ENCODE assay signal across 1 cellular context in the genomic region with DNA sequence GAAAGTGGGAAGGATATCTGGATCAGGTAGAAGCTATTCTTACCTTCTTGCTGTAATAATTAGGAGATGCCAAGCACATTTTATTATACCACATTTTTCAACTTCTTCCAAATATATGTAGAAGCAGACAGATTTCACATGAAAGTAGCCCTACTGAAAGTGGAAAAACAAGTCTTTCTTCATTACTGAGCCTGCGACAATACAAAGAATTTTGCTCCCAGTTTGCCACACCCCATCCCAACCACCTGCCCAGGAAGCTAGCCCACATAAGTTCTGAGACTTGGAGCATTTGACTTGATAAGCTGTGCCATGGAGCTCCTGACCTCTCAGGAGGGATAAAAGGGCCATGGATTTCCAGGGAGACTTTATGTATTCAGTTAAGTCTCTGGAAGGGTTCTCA.
A peak's percentile ranks its signal among the peaks of the same experiment; 100 is the strongest.
TF ChIP-seq lines count a peak whose summit lies in the region.

No MANE protein-coding gene starts in this region.

TF ChIP-seq in H1, 55 proteins besides CTCF, POLR2A, EP300 and RAD21:
- TF ChIP-seq, protein P1, sequence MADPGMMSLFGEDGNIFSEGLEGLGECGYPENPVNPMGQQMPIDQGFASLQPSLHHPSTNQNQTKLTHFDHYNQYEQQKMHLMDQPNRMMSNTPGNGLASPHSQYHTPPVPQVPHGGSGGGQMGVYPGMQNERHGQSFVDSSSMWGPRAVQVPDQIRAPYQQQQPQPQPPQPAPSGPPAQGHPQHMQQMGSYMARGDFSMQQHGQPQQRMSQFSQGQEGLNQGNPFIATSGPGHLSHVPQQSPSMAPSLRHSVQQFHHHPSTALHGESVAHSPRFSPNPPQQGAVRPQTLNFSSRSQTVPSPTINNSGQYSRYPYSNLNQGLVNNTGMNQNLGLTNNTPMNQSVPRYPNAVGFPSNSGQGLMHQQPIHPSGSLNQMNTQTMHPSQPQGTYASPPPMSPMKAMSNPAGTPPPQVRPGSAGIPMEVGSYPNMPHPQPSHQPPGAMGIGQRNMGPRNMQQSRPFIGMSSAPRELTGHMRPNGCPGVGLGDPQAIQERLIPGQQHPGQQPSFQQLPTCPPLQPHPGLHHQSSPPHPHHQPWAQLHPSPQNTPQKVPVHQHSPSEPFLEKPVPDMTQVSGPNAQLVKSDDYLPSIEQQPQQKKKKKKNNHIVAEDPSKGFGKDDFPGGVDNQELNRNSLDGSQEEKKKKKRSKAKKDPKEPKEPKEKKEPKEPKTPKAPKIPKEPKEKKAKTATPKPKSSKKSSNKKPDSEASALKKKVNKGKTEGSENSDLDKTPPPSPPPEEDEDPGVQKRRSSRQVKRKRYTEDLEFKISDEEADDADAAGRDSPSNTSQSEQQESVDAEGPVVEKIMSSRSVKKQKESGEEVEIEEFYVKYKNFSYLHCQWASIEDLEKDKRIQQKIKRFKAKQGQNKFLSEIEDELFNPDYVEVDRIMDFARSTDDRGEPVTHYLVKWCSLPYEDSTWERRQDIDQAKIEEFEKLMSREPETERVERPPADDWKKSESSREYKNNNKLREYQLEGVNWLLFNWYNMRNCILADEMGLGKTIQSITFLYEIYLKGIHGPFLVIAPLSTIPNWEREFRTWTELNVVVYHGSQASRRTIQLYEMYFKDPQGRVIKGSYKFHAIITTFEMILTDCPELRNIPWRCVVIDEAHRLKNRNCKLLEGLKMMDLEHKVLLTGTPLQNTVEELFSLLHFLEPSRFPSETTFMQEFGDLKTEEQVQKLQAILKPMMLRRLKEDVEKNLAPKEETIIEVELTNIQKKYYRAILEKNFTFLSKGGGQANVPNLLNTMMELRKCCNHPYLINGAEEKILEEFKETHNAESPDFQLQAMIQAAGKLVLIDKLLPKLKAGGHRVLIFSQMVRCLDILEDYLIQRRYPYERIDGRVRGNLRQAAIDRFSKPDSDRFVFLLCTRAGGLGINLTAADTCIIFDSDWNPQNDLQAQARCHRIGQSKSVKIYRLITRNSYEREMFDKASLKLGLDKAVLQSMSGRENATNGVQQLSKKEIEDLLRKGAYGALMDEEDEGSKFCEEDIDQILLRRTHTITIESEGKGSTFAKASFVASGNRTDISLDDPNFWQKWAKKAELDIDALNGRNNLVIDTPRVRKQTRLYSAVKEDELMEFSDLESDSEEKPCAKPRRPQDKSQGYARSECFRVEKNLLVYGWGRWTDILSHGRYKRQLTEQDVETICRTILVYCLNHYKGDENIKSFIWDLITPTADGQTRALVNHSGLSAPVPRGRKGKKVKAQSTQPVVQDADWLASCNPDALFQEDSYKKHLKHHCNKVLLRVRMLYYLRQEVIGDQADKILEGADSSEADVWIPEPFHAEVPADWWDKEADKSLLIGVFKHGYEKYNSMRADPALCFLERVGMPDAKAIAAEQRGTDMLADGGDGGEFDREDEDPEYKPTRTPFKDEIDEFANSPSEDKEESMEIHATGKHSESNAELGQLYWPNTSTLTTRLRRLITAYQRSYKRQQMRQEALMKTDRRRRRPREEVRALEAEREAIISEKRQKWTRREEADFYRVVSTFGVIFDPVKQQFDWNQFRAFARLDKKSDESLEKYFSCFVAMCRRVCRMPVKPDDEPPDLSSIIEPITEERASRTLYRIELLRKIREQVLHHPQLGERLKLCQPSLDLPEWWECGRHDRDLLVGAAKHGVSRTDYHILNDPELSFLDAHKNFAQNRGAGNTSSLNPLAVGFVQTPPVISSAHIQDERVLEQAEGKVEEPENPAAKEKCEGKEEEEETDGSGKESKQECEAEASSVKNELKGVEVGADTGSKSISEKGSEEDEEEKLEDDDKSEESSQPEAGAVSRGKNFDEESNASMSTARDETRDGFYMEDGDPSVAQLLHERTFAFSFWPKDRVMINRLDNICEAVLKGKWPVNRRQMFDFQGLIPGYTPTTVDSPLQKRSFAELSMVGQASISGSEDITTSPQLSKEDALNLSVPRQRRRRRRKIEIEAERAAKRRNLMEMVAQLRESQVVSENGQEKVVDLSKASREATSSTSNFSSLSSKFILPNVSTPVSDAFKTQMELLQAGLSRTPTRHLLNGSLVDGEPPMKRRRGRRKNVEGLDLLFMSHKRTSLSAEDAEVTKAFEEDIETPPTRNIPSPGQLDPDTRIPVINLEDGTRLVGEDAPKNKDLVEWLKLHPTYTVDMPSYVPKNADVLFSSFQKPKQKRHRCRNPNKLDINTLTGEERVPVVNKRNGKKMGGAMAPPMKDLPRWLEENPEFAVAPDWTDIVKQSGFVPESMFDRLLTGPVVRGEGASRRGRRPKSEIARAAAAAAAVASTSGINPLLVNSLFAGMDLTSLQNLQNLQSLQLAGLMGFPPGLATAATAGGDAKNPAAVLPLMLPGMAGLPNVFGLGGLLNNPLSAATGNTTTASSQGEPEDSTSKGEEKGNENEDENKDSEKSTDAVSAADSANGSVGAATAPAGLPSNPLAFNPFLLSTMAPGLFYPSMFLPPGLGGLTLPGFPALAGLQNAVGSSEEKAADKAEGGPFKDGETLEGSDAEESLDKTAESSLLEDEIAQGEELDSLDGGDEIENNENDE (IDR thresholded peaks at IDR 0.05; ENCODE audit: insufficient replicate concordance, low read length): no peak
- TF ChIP-seq EZH2 (IDR thresholded peaks at IDR 0.05; ENCODE audit: low read depth, low read length, severe bottlenecking) (no peak), SP1 (IDR thresholded peaks at IDR 0.05; ENCODE audit: low read depth, low read length) (peak; percentile 39; the same call in 1 of the 2 replicates), TEAD4 (IDR thresholded peaks at IDR 0.05; ENCODE audit: low read depth, low read length) (0 out of 2 replicates have a peak, but pooled peaks have one; percentile 24)
